Comparison of ENCODE assay signal across 28 cellular contexts in genomic region chr6:168823397-168824020, GRCh38.
DNase-seq lines count a peak whose midpoint lies in the region; ATAC-seq and FAIRE-seq lines count a peak whose summit lies in the region.
"Had no signal": no experiment of that assay in that cellular context is flagged by ENCODE, and none has a peak within 500 bp of the region (broad histone marks: within the 10 kb centered on the region; RNA-seq: fewer than 3 reads in every experiment).

No MANE protein-coding gene starts in this region.

- CTCF ChIA-PET in activated naive CD4-positive, alpha-beta T cell treated with anti-CD3 and anti-CD28 coated beads, Interleukin-2, amount 10 ng/mL, durations not matched to agents 7 days and 5 days (lab: Charles Lee): no interaction called here

- H3K4me3 Mint-ChIP-seq in activated naive CD4-positive, alpha-beta T cell treated with anti-CD3 and anti-CD28 coated beads, Interleukin-2, amount 10 ng/mL, durations not matched to agents 7 days and 5 days: no peak overlapping the region
- H3K4me3 Mint-ChIP-seq: activated CD8-positive, alpha-beta T cell treated with anti-CD3 and anti-CD28 coated beads for 36 hours; naive thymus-derived CD4-positive, alpha-beta T cell; stimulated activated naive CD8-positive, alpha-beta T cell treated with anti-CD3 and anti-CD28 coated beads, Interleukin-15, amount 100 ng/mL, for 72 hours; T-cell had no signal

- H3K4me3 ChIP-seq in HUES48 (ENCODE audit: low read depth, low read length): no peak overlapping the region
- H3K4me3 ChIP-seq: body of pancreas, colonic mucosa, gastroesophageal sphincter, SJCRH30, transverse colon had no signal

- ATAC-seq in sciatic nerve: peak; percentile 61
- ATAC-seq in HG03045 (IDR thresholded peaks at IDR 0.05; ENCODE audit: unreplicated experiment): no peak
- ATAC-seq in GM18909 (IDR thresholded peaks at IDR 0.05; ENCODE audit: poor library complexity, unreplicated experiment): no peak
- ATAC-seq: activated CD4-positive, CD25-positive, alpha-beta regulatory T cell treated with anti-CD3 and anti-CD28 coated beads, Interleukin-2, amount 50 U/mL, for 24 hours; activated CD8-positive, alpha-beta T cell treated with anti-CD3 and anti-CD28 coated beads for 36 hours; body of pancreas; gastroesophageal sphincter; naive thymus-derived CD4-positive, alpha-beta T cell; stimulated activated naive CD8-positive, alpha-beta T cell treated with anti-CD3 and anti-CD28 coated beads, Interleukin-15, amount 100 ng/mL, for 72 hours; T-cell had no signal

- H3K27me3 Mint-ChIP-seq in activated naive CD4-positive, alpha-beta T cell treated with anti-CD3 and anti-CD28 coated beads, Interleukin-2, amount 10 ng/mL, durations not matched to agents 7 days and 5 days: no peaks in the 10 kb centered on the region
- H3K27me3 Mint-ChIP-seq: T-cell had no signal

- H3K27ac Mint-ChIP-seq in activated naive CD4-positive, alpha-beta T cell treated with anti-CD3 and anti-CD28 coated beads, Interleukin-2, amount 10 ng/mL, durations not matched to agents 7 days and 5 days: no peak overlapping the region
- H3K27ac Mint-ChIP-seq: activated CD8-positive, alpha-beta T cell treated with anti-CD3 and anti-CD28 coated beads for 36 hours; naive thymus-derived CD4-positive, alpha-beta T cell; stimulated activated naive CD8-positive, alpha-beta T cell treated with anti-CD3 and anti-CD28 coated beads, Interleukin-15, amount 100 ng/mL, for 72 hours; T-cell had no signal

- no peaks in the 10 kb centered on the region for H3K27me3 ChIP-seq in HUES48 (ENCODE audit: control insufficient read depth, insufficient read depth, low read length)
- H3K27me3 ChIP-seq: BE2C, body of pancreas, colonic mucosa, gastroesophageal sphincter, SJCRH30, transverse colon had no signal

- H3K9ac ChIP-seq in HUES48 (ENCODE audit: low read depth, low read length): no peak overlapping the region
- H3K9ac ChIP-seq: KMS-11 had no signal

- no peaks in the 10 kb centered on the region for H3K9me3 ChIP-seq in HUES48 (ENCODE audit: control insufficient read depth, insufficient read depth, low read length)
- H3K9me3 ChIP-seq: BE2C, body of pancreas, colonic mucosa, gastroesophageal sphincter, SJCRH30, transverse colon had no signal

- H3K4me1 Mint-ChIP-seq in activated naive CD4-positive, alpha-beta T cell treated with anti-CD3 and anti-CD28 coated beads, Interleukin-2, amount 10 ng/mL, durations not matched to agents 7 days and 5 days: no peaks in the 10 kb centered on the region
- H3K4me1 Mint-ChIP-seq: naive thymus-derived CD4-positive, alpha-beta T cell; stimulated activated naive CD8-positive, alpha-beta T cell treated with anti-CD3 and anti-CD28 coated beads, Interleukin-15, amount 100 ng/mL, for 72 hours; T-cell had no signal

- no peaks in the 10 kb centered on the region for H3K36me3 Mint-ChIP-seq in activated naive CD4-positive, alpha-beta T cell treated with anti-CD3 and anti-CD28 coated beads, Interleukin-2, amount 10 ng/mL, durations not matched to agents 7 days and 5 days
- H3K36me3 Mint-ChIP-seq: T-cell had no signal

- H3K36me3 ChIP-seq in HUES48 (ENCODE audit: control insufficient read depth, insufficient read depth, low read length): no peaks in the 10 kb centered on the region
- H3K36me3 ChIP-seq: BE2C, colonic mucosa, gastroesophageal sphincter, SJCRH30, transverse colon had no signal

- FAIRE-seq in endometrium (lab: Jason Lieb, UNC): peak; percentile 23
- FAIRE-seq: HTR-8/SVneo, keratinocyte, RCC 7860 had no signal

- peak; percentile 59 for DNase-seq in mucosa of gallbladder (ENCODE audit: low spot score)
- DNase-seq in sciatic nerve (ENCODE audit: low spot score): no peak
- DNase-seq in germinal center (ENCODE audit: low spot score): no peak
- no peak for DNase-seq in activated naive CD4-positive, alpha-beta T cell treated with anti-CD3 and anti-CD28 coated beads, Interleukin-2, amount 10 ng/mL, durations not matched to agents 7 days and 5 days
- DNase-seq: activated CD8-positive, alpha-beta T cell treated with anti-CD3 and anti-CD28 coated beads for 36 hours; activated gamma-delta T cell treated with Interleukin-2 at 50 U/mL for 16 hours; BE2C; body of pancreas; colonic mucosa; DMS53; naive thymus-derived CD4-positive, alpha-beta T cell; NCI-H146; NCI-H524; posterior cingulate gyrus; SJCRH30; stimulated activated naive CD8-positive, alpha-beta T cell treated with anti-CD3 and anti-CD28 coated beads, Interleukin-15, amount 100 ng/mL, for 72 hours; T-cell; transverse colon had no signal

- peaks cover 13% of the 10 kb centered on the region for H3K4me1 ChIP-seq in HUES48 (ENCODE audit: control insufficient read depth, insufficient read depth, low read length)
- H3K4me1 ChIP-seq: BE2C, body of pancreas, colonic mucosa, SJCRH30, transverse colon had no signal

- peaks cover 2% of the 10 kb centered on the region for H3K9me3 Mint-ChIP-seq in activated naive CD4-positive, alpha-beta T cell treated with anti-CD3 and anti-CD28 coated beads, Interleukin-2, amount 10 ng/mL, durations not matched to agents 7 days and 5 days
- H3K9me3 Mint-ChIP-seq: activated CD8-positive, alpha-beta T cell treated with anti-CD3 and anti-CD28 coated beads for 36 hours; T-cell had no signal

- H3K27ac ChIP-seq in HUES48 (ENCODE audit: low read depth, low read length): peak overlapping the region; percentile 40
- H3K27ac ChIP-seq: body of pancreas, colonic mucosa, gastroesophageal sphincter, KMS-11, SJCRH30, transverse colon had no signal

- intact Hi-C loops in sciatic nerve (cut with DNase I): no loop called here
